Comparison of ENCODE assay signal across 12 cellular contexts in the genomic region with DNA sequence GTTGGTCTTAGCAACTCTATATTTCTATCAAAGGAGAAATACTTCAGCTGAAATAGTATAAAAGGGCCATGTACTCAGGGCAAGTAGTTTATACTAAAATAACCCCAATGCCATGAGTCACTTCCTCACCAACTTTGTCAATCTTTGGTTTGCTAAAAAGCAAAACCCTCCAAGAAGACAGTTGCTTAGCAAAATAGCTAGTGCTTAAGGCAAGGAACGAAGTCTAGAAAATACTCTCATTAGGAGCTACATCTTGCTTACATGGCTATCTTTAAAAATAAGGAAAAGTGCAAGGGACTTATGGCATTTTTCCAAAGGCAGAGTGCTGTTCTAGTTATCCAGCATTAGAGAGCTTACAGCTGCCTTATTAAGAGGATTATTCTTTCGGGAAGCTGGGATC. TPM values are rescaled to one million over a fixed set of nuclear protein-coding genes. Genes with fewer than 3 reads are reported as not detected.
A peak's percentile ranks its signal among the peaks of the same experiment; 100 is the strongest.
DNase-seq lines count a peak whose midpoint lies in the region; ATAC-seq, FAIRE-seq and TF ChIP-seq lines count a peak whose summit lies in the region.
"Had no signal": no experiment of that assay in that cellular context is flagged by ENCODE, and none has a peak within 500 bp of the region (broad histone marks: within the 10 kb centered on the region; RNA-seq: fewer than 3 reads in every experiment).

No MANE protein-coding gene starts in this region.

- H3K9me3 ChIP-seq in A673 (ENCODE audit: low read depth, low read length, poor library complexity, severe bottlenecking) (no peaks in the 10 kb centered on the region), IMR-90 (ENCODE audit: control insufficient read depth, insufficient read depth, low read length) (no peaks in the 10 kb centered on the region), astrocyte (ENCODE audit: insufficient read depth, low read depth, low read length) (no peaks in the 10 kb centered on the region)
- H3K9me3 ChIP-seq in effector memory CD4-positive, alpha-beta T cell (ENCODE audit: control insufficient read depth, low read length) = no peaks in the 10 kb centered on the region

- no peak overlapping the region for H4K5ac ChIP-seq in IMR-90 (ENCODE audit: low read depth, low read length)

- H4K20me1 ChIP-seq in IMR-90 (ENCODE audit: insufficient read depth, low read length) (no peaks in the 10 kb centered on the region), astrocyte (ENCODE audit: insufficient read depth, low read length) (no peaks in the 10 kb centered on the region)

- H2BK120ac ChIP-seq in IMR-90 (ENCODE audit: low read depth, low read length) = peak overlapping the region; percentile 90

- H4K91ac ChIP-seq in IMR-90 (ENCODE audit: insufficient read depth, low read depth, low read length) = peak overlapping the region; percentile 35; the same call in 1 of the 2 replicates

- no peak for TF ChIP-seq CTCF in A673 (conservative IDR thresholded peaks at IDR 0.05; ENCODE audit: low read depth, low read length)
- TF ChIP-seq CTCF in IMR-90 (conservative IDR thresholded peaks at IDR 0.05; ENCODE audit: low read depth, low read length) = no peak
- no peak for TF ChIP-seq CTCF in astrocyte (IDR thresholded peaks at IDR 0.05; ENCODE audit: insufficient read depth, low read depth, low read length)

- FAIRE-seq in astrocyte (lab: Jason Lieb, UNC) = peak; percentile 91

- H3K36me3 ChIP-seq in A673 (ENCODE audit: insufficient read depth, low read length, poor library complexity, severe bottlenecking) (no peaks in the 10 kb centered on the region), IMR-90 (ENCODE audit: control insufficient read depth, insufficient read depth, low read length) (no peaks in the 10 kb centered on the region; the same call in 1 of the 2 replicates), astrocyte (ENCODE audit: insufficient read depth, low read length) (no peaks in the 10 kb centered on the region)
- no peaks in the 10 kb centered on the region for H3K36me3 ChIP-seq in effector memory CD4-positive, alpha-beta T cell (ENCODE audit: control insufficient read depth, insufficient read depth, low read length)

- dilution Hi-C loops in IMR-90 (cut with HindIII; ENCODE audit: low sequenced_read_pairs, unreplicated experiment) = no loop called here

- no peak overlapping the region for H3K4me3 Mint-ChIP-seq in astrocyte (ENCODE audit: unreplicated experiment)
- H3K4me3 Mint-ChIP-seq: CD8-positive, alpha-beta T cell; neural crest cell; T-cell had no signal

- H2BK15ac ChIP-seq in IMR-90 (ENCODE audit: low read depth, low read length) = no peak overlapping the region; the same call in 2 of the 3 replicates

- peak; percentile 88 for DNase-seq in A673 (ENCODE audit: low spot score)
- DNase-seq in IMR-90 = peak; percentile 91
- DNase-seq in astrocyte (ENCODE audit: low read depth) = peak; percentile 86
- peak; percentile 22 for DNase-seq in kidney glomerular epithelial cell (lab: John Stamatoyannopoulos, UW)
- no peak for DNase-seq in effector memory CD4-positive, alpha-beta T cell
- DNase-seq in stimulated activated CD4-positive, alpha-beta T cell treated with anti-CD3 and anti-CD28 coated beads, Interleukin-15, amount 100 ng/mL, for 24 hours = no peak
- DNase-seq: CD8-positive, alpha-beta T cell; MG63; T-cell had no signal

- TF ChIP-seq RAD21 in IMR-90 (IDR thresholded peaks at IDR 0.05; ENCODE audit: low read length) = 0 out of 2 replicates have a peak, but pooled peaks have one; percentile 4

- peak overlapping the region; percentile 90 for H2BK5ac ChIP-seq in IMR-90 (ENCODE audit: low read depth, low read length, poor library complexity, severe bottlenecking)

- H3K27ac ChIP-seq in A673 (ENCODE audit: low read depth, low read length, poor library complexity, severe bottlenecking) (peak overlapping the region; percentile 41), IMR-90 (ENCODE audit: insufficient read depth, low read length) (no peak overlapping the region; the same call in 1 of the 2 replicates), astrocyte (ENCODE audit: low read depth, low read length) (peak overlapping the region; percentile 28)
- no peak overlapping the region for H3K27ac ChIP-seq in effector memory CD4-positive, alpha-beta T cell (ENCODE audit: insufficient read depth, low read length, poor library complexity, severe bottlenecking)

- peaks cover 12% of the 10 kb centered on the region for H3K9me3 Mint-ChIP-seq in astrocyte (ENCODE audit: unreplicated experiment)
- H3K9me3 Mint-ChIP-seq: CD8-positive, alpha-beta T cell had no signal

- H3K4me2 ChIP-seq in IMR-90 (ENCODE audit: low read depth, low read length) (peak overlapping the region; percentile 39; the same call in 1 of the 2 replicates), astrocyte (ENCODE audit: low read length) (peak overlapping the region; percentile 73)

- CTCF ChIA-PET in A673 (lab: Charles Lee) = interaction anchor here (0.6 to 1.2 kb wide), 3 partner anchors 9 to 28 kb away, joined by 3 to 4 read pairs (median 4); partner anchors contain the start of gene P3H2
- CTCF ChIA-PET in IMR-90 (lab: Yijun Ruan, JAX) = interaction anchor here (0.6 to 1.2 kb wide), 2 partner anchors 10 to 11 kb away, joined by 3 to 4 read pairs; no protein-coding TSS in a partner anchor

- H3K4me3 ChIP-seq in A673 (ENCODE audit: low read depth, low read length, poor library complexity, severe bottlenecking) (no peak overlapping the region), IMR-90 (ENCODE audit: insufficient read depth, low read depth, low read length) (no peak overlapping the region), astrocyte (ENCODE audit: insufficient read depth, low read depth, low read length) (peak overlapping the region; percentile 31)
- H3K4me3 ChIP-seq in effector memory CD4-positive, alpha-beta T cell (ENCODE audit: insufficient read depth, low read depth, low read length, poor library complexity, severe bottlenecking) = no peak overlapping the region
- H3K4me3 ChIP-seq: MG63 had no signal

- H3K9ac ChIP-seq in IMR-90 (ENCODE audit: low read depth, low read length) (no peak overlapping the region; the same call in 1 of the 2 replicates), astrocyte (ENCODE audit: low read length) (no peak overlapping the region)

- H2BK20ac ChIP-seq in IMR-90 (ENCODE audit: low read depth, low read length) = peak overlapping the region; percentile 88; the same call in 1 of the 2 replicates

- peaks cover 12% of the 10 kb centered on the region for H3K36me3 Mint-ChIP-seq in astrocyte (ENCODE audit: low read depth, unreplicated experiment)
- H3K36me3 Mint-ChIP-seq: CD8-positive, alpha-beta T cell; T-cell had no signal

- peak overlapping the region; percentile 77 for H3K27ac Mint-ChIP-seq in astrocyte (ENCODE audit: unreplicated experiment)
- H3K27ac Mint-ChIP-seq: CD8-positive, alpha-beta T cell; T-cell had no signal

- intact Hi-C loops in A673 (cut with micrococcal nuclease; ENCODE audit: unreplicated experiment) = no loop called here
- intact Hi-C loops in IMR-90 (cut with micrococcal nuclease) = loop anchor here (5.0 kb wide), 1 partner anchor 45 kb away; no protein-coding TSS in a partner anchor

- no peak overlapping the region for H2AK9ac ChIP-seq in IMR-90 (replicated peaks; ENCODE audit: low read depth, low read length, poor library complexity)

- no peak overlapping the region for H2AFZ ChIP-seq in IMR-90 (replicated peaks; ENCODE audit: low read length, poor library complexity)
- H2AFZ ChIP-seq in astrocyte (ENCODE audit: low read depth, low read length) = no peak overlapping the region

- peak overlapping the region; percentile 63; the same call in 1 of the 2 replicates for H3K4ac ChIP-seq in IMR-90 (ENCODE audit: low read depth, low read length)

- H3K79me2 ChIP-seq in astrocyte (ENCODE audit: insufficient read depth, low read length) = no peaks in the 10 kb centered on the region

- H3K4me1 ChIP-seq in A673 (ENCODE audit: insufficient read depth, low read length, poor library complexity, severe bottlenecking) (peaks cover 38% of the 10 kb centered on the region), IMR-90 (ENCODE audit: control insufficient read depth, insufficient read depth, low read length) (peaks cover 11% of the 10 kb centered on the region), astrocyte (ENCODE audit: insufficient read depth, low read length) (peaks cover 29% of the 10 kb centered on the region)
- H3K4me1 ChIP-seq in effector memory CD4-positive, alpha-beta T cell (ENCODE audit: control insufficient read depth, insufficient read depth, low read length, poor library complexity, severe bottlenecking) = no peaks in the 10 kb centered on the region

- H2AK5ac ChIP-seq in IMR-90 (ENCODE audit: low read depth, low read length) = no peak overlapping the region

- peak overlapping the region in 1 of 2 experiments; percentile 33; a peak in 1 of 4 replicates for H4K8ac ChIP-seq in IMR-90 (ENCODE audit: low read depth in 2 of 2, low read length in 2 of 2)

- H3K27me3 ChIP-seq in A673 (replicated peaks; ENCODE audit: insufficient read depth, low read depth, low read length, poor library complexity) (no peaks in the 10 kb centered on the region), IMR-90 (ENCODE audit: control insufficient read depth, insufficient read depth, low read length) (no peaks in the 10 kb centered on the region), astrocyte (ENCODE audit: insufficient read depth, low read length) (no peaks in the 10 kb centered on the region)
- H3K27me3 ChIP-seq in effector memory CD4-positive, alpha-beta T cell (replicated peaks; ENCODE audit: control insufficient read depth, insufficient read depth, low read length, poor library complexity, severe bottlenecking) = no peaks in the 10 kb centered on the region
- H3K27me3 ChIP-seq: MG63 had no signal

- peak overlapping the region; percentile 53; the same call in 1 of the 2 replicates for H3K18ac ChIP-seq in IMR-90 (ENCODE audit: low read depth, low read length)

- no CpG with 5 or more reads among the region's 2 CpGs for WGBS in IMR-90 (ENCODE audit: extremely low coverage in 2 of 2, insufficient read length in 1 of 2), 2 experiments

- no peaks in the 10 kb centered on the region for H3K27me3 Mint-ChIP-seq in astrocyte (ENCODE audit: low read depth, unreplicated experiment)

- no peak overlapping the region; the same call in 1 of the 2 replicates for H3K14ac ChIP-seq in IMR-90 (replicated peaks; ENCODE audit: low read depth, low read length)

- H3K56ac ChIP-seq in IMR-90 (ENCODE audit: extremely low read depth, insufficient read depth, low read length) = peak overlapping the region; percentile 85

- H3K79me1 ChIP-seq in IMR-90 (ENCODE audit: low read depth in 1 of 2, low read length in 2 of 2) = peaks cover 26 to 55% of the 10 kb centered on the region in 2 experiments

- peaks cover 61% of the 10 kb centered on the region for H3K4me1 Mint-ChIP-seq in astrocyte (ENCODE audit: low read depth, unreplicated experiment)
- H3K4me1 Mint-ChIP-seq: T-cell had no signal

- peaks cover 13% of the 10 kb centered on the region for H3K9me1 ChIP-seq in IMR-90 (ENCODE audit: insufficient read depth, low read length)

- no peak for TF ChIP-seq POLR2A in IMR-90 (IDR thresholded peaks at IDR 0.05; ENCODE audit: low read depth, low read length)

- peak overlapping the region; percentile 84; the same call in 1 of the 2 replicates for H3K23ac ChIP-seq in IMR-90 (ENCODE audit: low read depth, low read length)

- peak; percentile 86 for ATAC-seq in IMR-90 (ENCODE audit: low read depth)
- no peak for ATAC-seq in GM18861 (IDR thresholded peaks at IDR 0.05; ENCODE audit: unreplicated experiment)
- ATAC-seq in HG03442 (IDR thresholded peaks at IDR 0.05; ENCODE audit: unreplicated experiment) = no peak
- ATAC-seq: CD8-positive, alpha-beta T cell; T-cell had no signal

- no TSS peak for BruUV-seq in A673 (replicated peaks; lab: Mats Ljungman, UMichigan)
- BruUV-seq in IMR-90 (replicated peaks; lab: Mats Ljungman, UMichigan) = no TSS peak

- POLR2A ChIA-PET in A673 (lab: Charles Lee; ENCODE audit: low non-redundant PET) (interaction anchor here (0.6 to 0.8 kb wide), 2 partner anchors 12 to 29 kb away, joined by 3 read pairs; no protein-coding TSS in a partner anchor), IMR-90 (lab: Charles Lee; ENCODE audit: unreplicated experiment) (interaction anchor here (0.6 to 0.9 kb wide), 3 partner anchors 15 to 313 kb away, joined by 3 to 8 read pairs (median 4); no protein-coding TSS in a partner anchor)

- in situ Hi-C loops in IMR-90 (cut with MboI; ENCODE audit: low sequenced_read_pairs) = no loop called here

RNA-seq across cellular contexts. Expression of gene P3H2, which starts 28.4 kb away (rescaled TPM):
- total RNA-seq in A673 (2021) (19.6 and 21.7 TPM in 2 replicates), IMR-90 (2012; rRNA removed) (54.7 and 74.4 TPM in 2 replicates), astrocyte (46.9 and 57.7 TPM in 2 replicates)
- 54.9 and 64.3 TPM in 2 replicates for polyA plus RNA-seq in IMR-90 (2012; rRNA removed)
- polyA plus RNA-seq in IMR-90 (2012; cell fraction: cytosol; rRNA removed) = 23.4 and 32.0 TPM in 2 replicates
- 20.0 and 59.7 TPM in 2 replicates for polyA plus RNA-seq in IMR-90 (2012; cell fraction: nucleus; rRNA removed; ENCODE audit: low replicate concordance)
- total RNA-seq: CD8-positive, alpha-beta T cell had no signal

Comparison
In these comparisons a context has a peak if more than half of its experiments do, and no peak if none do; other contexts are left out.
1. DNase-seq: peak in A673 (single experiment), IMR-90 (single experiment), astrocyte (single experiment) and kidney glomerular epithelial cell (single experiment); none in effector memory CD4-positive, alpha-beta T cell (0 of 3) and stimulated activated CD4-positive, alpha-beta T cell treated with anti-CD3 and anti-CD28 coated beads, Interleukin-15, amount 100 ng/mL, for 24 hours (single experiment).
2. H3K27ac ChIP-seq: peak in A673 (single experiment) and astrocyte (single experiment); none in IMR-90 (single experiment) and effector memory CD4-positive, alpha-beta T cell (single experiment).